1 cellular context compared by ENCODE assay signal in genomic region chr18:77067315-77068061, GRCh38.
TF ChIP-seq lines count a peak whose summit lies in the region.

No MANE protein-coding gene starts in this region.

TF ChIP-seq in GM12878, 131 proteins besides CTCF, POLR2A, EP300 and RAD21 (continued from another document and continues in another):
- TF ChIP-seq PBX3 (IDR thresholded peaks at IDR 0.05; ENCODE audit: insufficient replicate concordance, low read depth, low read length) = no peak
- TF ChIP-seq ZZZ3 (IDR thresholded peaks at IDR 0.05; ENCODE audit: control insufficient read depth, insufficient read length, low read depth) = no peak
- TF ChIP-seq BCL3 (IDR thresholded peaks at IDR 0.05; ENCODE audit: borderline replicate concordance, insufficient read depth, low read depth, low read length, poor library complexity, severe bottlenecking) = no peak
- no peak for TF ChIP-seq ZNF207 (IDR thresholded peaks at IDR 0.05; ENCODE audit: borderline replicate concordance)
- TF ChIP-seq SP1 (IDR thresholded peaks at IDR 0.05; ENCODE audit: low read depth, low read length) = no peak
- TF ChIP-seq STAT1 (conservative IDR thresholded peaks at IDR 0.05) = 0 out of 2 replicates have a peak, but pooled peaks have one; percentile 32
- TF ChIP-seq ZNF687 (IDR thresholded peaks at IDR 0.05) = 0 out of 2 replicates have a peak, but pooled peaks have one; percentile 35
- TF ChIP-seq IKZF2 (IDR thresholded peaks at IDR 0.05) = peak; percentile 85 to 86
- peak; percentile 40; the same call in 1 of the 2 replicates for TF ChIP-seq ATF2 (IDR thresholded peaks at IDR 0.05; ENCODE audit: low read length)
- TF ChIP-seq EED (IDR thresholded peaks at IDR 0.05; ENCODE audit: low read depth) = peak; percentile 90
- TF ChIP-seq EGR1 (IDR thresholded peaks at IDR 0.05; ENCODE audit: borderline replicate concordance in 1 of 2, low read depth in 2 of 2, low read length in 2 of 2) = peak in 1 of 2 experiments; percentile 57; a peak in 2 of 3 replicates
- no peak for TF ChIP-seq NR2F1 (conservative IDR thresholded peaks at IDR 0.05)
- TF ChIP-seq SREBF1 (IDR thresholded peaks at IDR 0.05; ENCODE audit: low read length) = no peak
- TF ChIP-seq TCF3 (IDR thresholded peaks at IDR 0.05; ENCODE audit: borderline replicate concordance, insufficient read depth, low read depth, low read length) = no peak
- TF ChIP-seq NR2C1 (IDR thresholded peaks at IDR 0.05) = no peak
- no peak for TF ChIP-seq RELA (IDR thresholded peaks at IDR 0.05; ENCODE audit: borderline replicate concordance, partially characterized antibody)
- TF ChIP-seq HDGF (IDR thresholded peaks at IDR 0.05) = 0 out of 2 replicates have a peak, but pooled peaks have one; percentile 14
- peak; percentile 27 for TF ChIP-seq MEF2B (IDR thresholded peaks at IDR 0.05; ENCODE audit: partially characterized antibody, poor library complexity, severe bottlenecking)
- TF ChIP-seq SMAD1 (IDR thresholded peaks at IDR 0.05; ENCODE audit: low read depth, partially characterized antibody) = no peak
- TF ChIP-seq PAX5 (IDR thresholded peaks at IDR 0.05; ENCODE audit: borderline replicate concordance, low read depth, low read length) = no peak
- no peak for TF ChIP-seq CBX5 (IDR thresholded peaks at IDR 0.05; ENCODE audit: low read depth)
- no peak for TF ChIP-seq POLR2AphosphoS5 (IDR thresholded peaks at IDR 0.05; ENCODE audit: low read length)
- peak; percentile 37; the same call in 1 of the 2 replicates for TF ChIP-seq PML (IDR thresholded peaks at IDR 0.05; ENCODE audit: low read length)
- TF ChIP-seq ATF7 (IDR thresholded peaks at IDR 0.05; ENCODE audit: low read depth) = peak; percentile 94
- TF ChIP-seq NFIC (IDR thresholded peaks at IDR 0.05; ENCODE audit: low read depth, low read length) = peak; percentile 61; the same call in 1 of the 2 replicates
- no peak for TF ChIP-seq TCF7 (IDR thresholded peaks at IDR 0.05; ENCODE audit: borderline replicate concordance)
- TF ChIP-seq CEBPZ (IDR thresholded peaks at IDR 0.05; ENCODE audit: low read depth, low read length) = no peak
- peak; percentile 72 for TF ChIP-seq GATAD2B (conservative IDR thresholded peaks at IDR 0.05; ENCODE audit: low read depth)
- TF ChIP-seq BACH1 (IDR thresholded peaks at IDR 0.05; ENCODE audit: borderline replicate concordance) = no peak
- TF ChIP-seq TCF12 (IDR thresholded peaks at IDR 0.05; ENCODE audit: low read depth, low read length) = no peak
- TF ChIP-seq FOXM1 (IDR thresholded peaks at IDR 0.05; ENCODE audit: low read depth, low read length) = no peak
- TF ChIP-seq NFXL1 (IDR thresholded peaks at IDR 0.05; ENCODE audit: borderline replicate concordance) = no peak
- TF ChIP-seq NRF1 (conservative IDR thresholded peaks at IDR 0.05; ENCODE audit: low read depth, low read length) = no peak
- TF ChIP-seq KDM1A (IDR thresholded peaks at IDR 0.05; ENCODE audit: borderline replicate concordance) = no peak
- TF ChIP-seq USF2 (IDR thresholded peaks at IDR 0.05; ENCODE audit: borderline replicate concordance, low read depth, low read length) = no peak
- no peak for TF ChIP-seq FOXK2 (IDR thresholded peaks at IDR 0.05)
- 0 out of 2 replicates have a peak, but pooled peaks have one; percentile 36 for TF ChIP-seq NKRF (conservative IDR thresholded peaks at IDR 0.05)
- peak; percentile 73 for TF ChIP-seq CREM (IDR thresholded peaks at IDR 0.05; ENCODE audit: low read depth)
- TF ChIP-seq SKIL (IDR thresholded peaks at IDR 0.05; ENCODE audit: low read depth, poor library complexity, severe bottlenecking) = no peak
- no peak for TF ChIP-seq CBFB (IDR thresholded peaks at IDR 0.05; ENCODE audit: low read depth)
- TF ChIP-seq NFYA (IDR thresholded peaks at IDR 0.05; ENCODE audit: borderline replicate concordance, low read depth, low read length) = no peak
- peak; percentile 69 for TF ChIP-seq BCL11A (IDR thresholded peaks at IDR 0.05; ENCODE audit: low read depth, low read length)
- no peak for TF ChIP-seq SUZ12 (IDR thresholded peaks at IDR 0.05; ENCODE audit: unreplicated experiment)
- no peak for TF ChIP-seq RCOR1 (conservative IDR thresholded peaks at IDR 0.05; ENCODE audit: low read depth, low read length)
- no peak for TF ChIP-seq IRF5 (IDR thresholded peaks at IDR 0.05; ENCODE audit: borderline replicate concordance)
